In the genomic region with DNA sequence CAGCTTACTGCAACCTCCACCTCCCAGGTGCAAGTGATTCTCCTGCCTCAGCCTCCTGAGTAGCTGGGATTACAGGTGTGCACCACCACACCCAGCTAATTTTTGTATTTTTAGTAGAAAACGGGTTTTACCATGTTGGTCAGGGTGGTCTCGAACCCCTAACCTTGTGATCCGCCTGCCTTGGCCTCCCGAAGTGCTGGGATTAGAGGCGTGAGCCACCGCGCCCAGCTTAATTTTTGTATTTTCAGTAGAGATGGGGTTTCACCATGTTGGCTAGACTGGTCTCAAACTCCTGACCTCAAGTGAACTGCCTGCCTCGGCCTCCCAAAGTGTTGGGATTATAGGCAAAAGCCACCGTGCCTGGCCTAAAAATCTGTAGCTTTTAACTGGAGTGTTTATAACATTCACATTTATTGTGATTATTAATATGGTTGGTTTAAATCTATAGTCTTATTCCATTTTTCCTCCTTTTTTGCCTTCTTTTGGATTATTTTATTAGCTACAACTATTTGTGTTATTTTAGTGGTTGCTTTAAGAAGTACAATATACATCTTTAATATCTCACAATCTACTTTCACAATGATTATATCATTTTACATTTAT, we compare ENCODE assay signal across 6 cellular contexts.
DNase-seq lines count a peak whose midpoint lies in the region; ATAC-seq, FAIRE-seq and TF ChIP-seq lines count a peak whose summit lies in the region.
"Not testable (repeated sequence)": the region's sequence is repeated elsewhere in the genome, so short reads cannot be mapped to it uniquely, and the experiment has no call there.

No MANE protein-coding gene starts in this region.

- H3K9me1 ChIP-seq in K562 (ENCODE audit: control insufficient read depth, insufficient read depth, low read length), result not testable (repeated sequence)

- H3K4me2 ChIP-seq in A549; K562 (ENCODE audit: insufficient read depth, low read length): not testable (repeated sequence)

- not testable (repeated sequence) for H3K9ac ChIP-seq in K562 (ENCODE audit: insufficient read depth in 1 of 2, low read depth in 2 of 2, low read length in 2 of 2); skeletal muscle tissue (ENCODE audit: low read depth in 1 of 3, low read length in 3 of 3)

- H3K27ac ChIP-seq in A549 (peak overlapping the region; percentile 74 to 94; a peak in 5 of 6 replicates), psoas muscle (peak overlapping the region; percentile 85), skeletal muscle tissue (ENCODE audit: low read depth, low read length) (peak overlapping the region; percentile 7)
- H3K27ac ChIP-seq in K562 (ENCODE audit: extremely low read depth, low read depth, low read length), result not testable (repeated sequence)

- POLR2A ChIA-PET in A549 (lab: Yijun Ruan, JAX), result not testable (repeated sequence)
- POLR2A ChIA-PET in K562 (lab: Yijun Ruan, JAX), result interaction anchor here (0.6 to 0.7 kb wide), 2 partner anchors 918 to 1183 kb away, joined by 3 to 4 read pairs; no protein-coding TSS in a partner anchor

- H3K36me3 ChIP-seq in K562 (ENCODE audit: control insufficient read depth, insufficient read depth, low read length); psoas muscle (ENCODE audit: insufficient read depth in 1 of 2, low read depth in 1 of 2); skeletal muscle tissue (ENCODE audit: control insufficient read depth in 3 of 3, insufficient read depth in 3 of 3, low read length in 3 of 3): not testable (repeated sequence)

- DNase-seq in A549 (ENCODE audit: low read depth in 1 of 2, low spot score in 1 of 2); K562 (ENCODE audit: extremely low read depth in 1 of 4, low spot score in 3 of 4); psoas muscle: not testable (repeated sequence)
- DNase-seq in dedifferentiated amniotic fluid mesenchymal stem cell (ENCODE audit: extremely low spot score) (peak; percentile 6), left ventricle myocardium superior (peak; percentile 1)

- H2AFZ ChIP-seq in K562 (ENCODE audit: low read depth, low read length), result not testable (repeated sequence)

- H3K27me3 ChIP-seq in K562 (ENCODE audit: control insufficient read depth in 2 of 2, insufficient read depth in 2 of 2, low read length in 2 of 2); psoas muscle (ENCODE audit: insufficient read depth in 3 of 3, low read length in 2 of 3); skeletal muscle tissue (ENCODE audit: control insufficient read depth in 3 of 3, insufficient read depth in 3 of 3, low read length in 3 of 3): not testable (repeated sequence)

- TF ChIP-seq RAD21 in A549 (conservative IDR thresholded peaks at IDR 0.05 in 1 of 2, IDR thresholded peaks at IDR 0.05 in 1 of 2); K562 (CRISPR knock-in tag; conservative IDR thresholded peaks at IDR 0.05 in 1 of 2, IDR thresholded peaks at IDR 0.05 in 1 of 2): not testable (repeated sequence)

- in situ Hi-C loops in K562 (cut with MboI), result not testable (repeated sequence)

- intact Hi-C loops in K562 (cut with micrococcal nuclease); left ventricle myocardium superior (cut with micrococcal nuclease); psoas muscle (cut with DNase I): not testable (repeated sequence)

- not testable (repeated sequence) for TF ChIP-seq POLR2A in A549 (IDR thresholded peaks at IDR 0.05; ENCODE audit: low read length); K562 (conservative IDR thresholded peaks at IDR 0.05)

- H4K20me1 ChIP-seq in K562 (replicated peaks; ENCODE audit: control insufficient read depth, insufficient read depth, low read length), result not testable (repeated sequence)

- TF ChIP-seq CTCF in A549 (IDR thresholded peaks at IDR 0.05); K562 (IDR thresholded peaks at IDR 0.05 in 2 of 3, conservative IDR thresholded peaks at IDR 0.05 in 1 of 3; ENCODE audit: insufficient read depth in 2 of 3, low read depth in 1 of 3, low read length in 3 of 3); psoas muscle (IDR thresholded peaks at IDR 0.05): not testable (repeated sequence)

- not testable (repeated sequence) for H3K79me2 ChIP-seq in K562 (ENCODE audit: control insufficient read depth, insufficient read depth, low read length)

- not testable (repeated sequence) for H3K4me3 ChIP-seq in A549; K562; psoas muscle; skeletal muscle tissue (ENCODE audit: low read length in 3 of 3)

- H3K4me1 ChIP-seq in A549 (peaks cover 71% of the 10 kb centered on the region), K562 (replicated peaks in 1 of 2; ENCODE audit: control insufficient read depth in 2 of 2, insufficient read depth in 2 of 2, low read length in 2 of 2) (peaks cover 0 to 10% of the 10 kb centered on the region in 2 experiments; a peak in 3 of 5 replicates), psoas muscle (peaks cover 55% of the 10 kb centered on the region), skeletal muscle tissue (ENCODE audit: control insufficient read depth in 3 of 3, insufficient read depth in 3 of 3, low read length in 3 of 3) (peaks cover 22 to 32% (median 30%) of the 10 kb centered on the region in 3 donors)

- not testable (repeated sequence) for BruUV-seq in K562 (replicated peaks; lab: Mats Ljungman, UMichigan)

- FAIRE-seq in A549 (lab: Jason Lieb, UNC); K562 (lab: Jason Lieb, UNC): not testable (repeated sequence)

- TF ChIP-seq EP300 in A549 (IDR thresholded peaks at IDR 0.05); K562 (IDR thresholded peaks at IDR 0.05; ENCODE audit: low read length): not testable (repeated sequence)

- CTCF ChIA-PET in A549 (lab: Yijun Ruan, JAX), result interaction anchor here (1.2 to 2.8 kb wide), 4 partner anchors 12 to 46 kb away, joined by 3 to 10 read pairs (median 4); no protein-coding TSS in a partner anchor
- CTCF ChIA-PET in K562 (lab: Yijun Ruan, JAX; ENCODE audit: low intra/inter-chr PET ratio), result not testable (repeated sequence)

- 93% methylated on average over 9 of the region's 9 CpGs for WGBS in A549 (ENCODE audit: missing lambda C conversion rate)
- 41% methylated on average over 7 of the region's 9 CpGs for WGBS in K562 (ENCODE audit: insufficient coverage, low coverage, missing lambda C conversion rate)
- WGBS in psoas muscle, 3 donors, result 90 to 99% (median 94%) methylated on average over 9 of the region's 9 CpGs

- not testable (repeated sequence) for ATAC-seq in A549, K562, left ventricle myocardium superior, psoas muscle

- not testable (repeated sequence) for H3K9me3 ChIP-seq in A549; K562 (replicated peaks; ENCODE audit: control insufficient read depth, insufficient read depth, low read depth, low read length); psoas muscle; skeletal muscle tissue (ENCODE audit: control insufficient read depth in 3 of 3, low read length in 3 of 3)

TF ChIP-seq in A549, 52 proteins besides CTCF, POLR2A, EP300 and RAD21:
- TF ChIP-seq CHD4 (IDR thresholded peaks at IDR 0.05; ENCODE audit: borderline replicate concordance) (peak; percentile 73; the same call in 1 of the 2 replicates), HDAC2 (IDR thresholded peaks at IDR 0.05) (0 out of 2 replicates have a peak, but pooled peaks have one; percentile 60), KDM1A (IDR thresholded peaks at IDR 0.05; ENCODE audit: low read depth) (peak; percentile 61)
TF ChIP-seq in A549: peak in this region for 3; not testable (repeated sequence) for 49.

TF ChIP-seq in K562, 482 proteins besides CTCF, POLR2A, EP300 and RAD21:
- peak; percentile 91 for TF ChIP-seq ZNF507 (tag; conservative IDR thresholded peaks at IDR 0.05)
